Comparison of ENCODE assay signal across 8 cellular contexts in genomic region chr2:131672471-131673399, GRCh38.
DNase-seq lines count a peak whose midpoint lies in the region; ATAC-seq, FAIRE-seq and TF ChIP-seq lines count a peak whose summit lies in the region.
"Not testable (repeated sequence)": the region's sequence is repeated elsewhere in the genome, so short reads cannot be mapped to it uniquely, and the experiment has no call there.

No MANE protein-coding gene starts in this region.

- H3K79me2 ChIP-seq in keratinocyte (ENCODE audit: control insufficient read depth, insufficient read depth, low read length): not testable (repeated sequence)

- H3K4me2 ChIP-seq in BLaER1 (0 out of 2 replicates have a peak overlapping the region, but pooled peaks have one; percentile 17), keratinocyte (ENCODE audit: control insufficient read depth, extremely low read depth, insufficient read depth, low read depth, low read length) (peak overlapping the region; percentile 62)

- H3K27me3 Mint-ChIP-seq in central memory CD8-positive, alpha-beta T cell: peaks cover 55% of the 10 kb centered on the region

- peak overlapping the region; percentile 63 for H3K4me3 Mint-ChIP-seq in central memory CD8-positive, alpha-beta T cell

- H3K36me3 Mint-ChIP-seq in central memory CD8-positive, alpha-beta T cell (ENCODE audit: insufficient read depth): not testable (repeated sequence)

- dilution Hi-C loops in keratinocyte (cut with MboI; ENCODE audit: extremely low pct_ligation_motif_present, low sequenced_read_pairs): not testable (repeated sequence)

- peaks cover 10% of the 10 kb centered on the region for H3K4me1 Mint-ChIP-seq in central memory CD8-positive, alpha-beta T cell

- peak overlapping the region; percentile 68 for H2AFZ ChIP-seq in keratinocyte (ENCODE audit: control insufficient read depth, low read length)

- intact Hi-C loops in spleen (cut with DNase I; ENCODE audit: low total_unique reads): loop anchor here (10.0 kb wide), 1 partner anchor 258 kb away; no protein-coding TSS in a partner anchor

- not testable (repeated sequence) for FAIRE-seq in keratinocyte (lab: Jason Lieb, UNC)

- 4 to 10% (median 7%) methylated on average over 15 to 38 of the region's 38 CpGs for WGBS in spleen, 5 donors

- H3K9me1 ChIP-seq in keratinocyte (ENCODE audit: control insufficient read depth, extremely low read depth, insufficient read depth, low read length): not testable (repeated sequence)

- ATAC-seq in GM19328 (IDR thresholded peaks at IDR 0.05; ENCODE audit: unreplicated experiment): peak; percentile 73
- ATAC-seq in HG03139 (IDR thresholded peaks at IDR 0.05; ENCODE audit: unreplicated experiment): peak; percentile 80
- peak; percentile 88 for ATAC-seq in central memory CD8-positive, alpha-beta T cell (replicated peaks; ENCODE audit: extremely low read depth, poor library complexity, severe bottlenecking)

- H3K27me3 ChIP-seq in BLaER1; keratinocyte (ENCODE audit: control insufficient read depth, extremely low read depth, insufficient read depth, low read length): not testable (repeated sequence)
- H3K27me3 ChIP-seq in spleen (replicated peaks in 1 of 7): peaks cover 3 to 53% (median 20%) of the 10 kb centered on the region in 7 donors

- H3K9me3 Mint-ChIP-seq in central memory CD8-positive, alpha-beta T cell: not testable (repeated sequence)

- peak; percentile 79 for DNase-seq in NCI-H2171 (lab: John Stamatoyannopoulos, UW)
- DNase-seq in activated CD4-positive, CD25-positive, alpha-beta regulatory T cell treated with anti-CD3 and anti-CD28 coated beads, Interleukin-2, amount 50 U/mL, for 16 hours (ENCODE audit: low read depth, low spot score): peak; percentile 16
- peak; percentile 45 to 55 for DNase-seq in central memory CD8-positive, alpha-beta T cell (ENCODE audit: low spot score in 2 of 2)
- DNase-seq in keratinocyte (ENCODE audit: low read depth, low spot score): peak; percentile 21
- DNase-seq in spleen: peak; percentile 83

- H3K9ac ChIP-seq in BLaER1; keratinocyte (ENCODE audit: control insufficient read depth, extremely low read depth, insufficient read depth, low read length): not testable (repeated sequence)

- H3K4me3 ChIP-seq in BLaER1: not testable (repeated sequence)
- H3K4me3 ChIP-seq in keratinocyte (ENCODE audit: control insufficient read depth in 2 of 3, extremely low read depth in 1 of 3, insufficient read depth in 2 of 3, low read depth in 1 of 3, low read length in 3 of 3) (peak overlapping the region in 1 of 3 experiments; percentile 26), spleen (peak overlapping the region in 7 of 8 donors; percentile 13 to 68 (median 35))

- not testable (repeated sequence) for H3K27ac ChIP-seq in BLaER1; keratinocyte (ENCODE audit: control insufficient read depth, insufficient read depth, low read length); spleen

- not testable (repeated sequence) for H3K36me3 ChIP-seq in BLaER1; keratinocyte (ENCODE audit: control insufficient read depth in 2 of 2, extremely low read depth in 1 of 2, insufficient read depth in 2 of 2, low read length in 2 of 2); spleen

- not testable (repeated sequence) for H3K27ac Mint-ChIP-seq in central memory CD8-positive, alpha-beta T cell (ENCODE audit: low read depth)

- TF ChIP-seq CTCF in keratinocyte (optimal IDR thresholded peaks at IDR 0.05 in 1 of 3, IDR thresholded peaks at IDR 0.05 in 1 of 3, conservative IDR thresholded peaks at IDR 0.05 in 1 of 3; ENCODE audit: extremely low read depth in 1 of 3, insufficient read depth in 2 of 3, low read length in 3 of 3): peak; percentile 49 to 76 (median 53)
- TF ChIP-seq CTCF in spleen (IDR thresholded peaks at IDR 0.05 in 8 of 11, conservative IDR thresholded peaks at IDR 0.05 in 3 of 11): peak; percentile 19 to 74 (median 62)

- H3K9me3 ChIP-seq in BLaER1 (peaks cover 15% of the 10 kb centered on the region; the same call in 1 of the 2 replicates), spleen (peaks cover 0 to 10% (median 0%) of the 10 kb centered on the region in 8 donors)
- H3K9me3 ChIP-seq in keratinocyte (ENCODE audit: control insufficient read depth, low read depth, low read length): not testable (repeated sequence)

- peaks cover 40% of the 10 kb centered on the region; the same call in 1 of the 2 replicates for H3K4me1 ChIP-seq in BLaER1
- peaks cover 27% of the 10 kb centered on the region for H3K4me1 ChIP-seq in keratinocyte (ENCODE audit: control insufficient read depth, extremely low read depth, insufficient read depth, low read length)
- peaks cover 11 to 26% (median 22%) of the 10 kb centered on the region in 6 donors for H3K4me1 ChIP-seq in spleen

- not testable (repeated sequence) for TF ChIP-seq POLR2A in spleen (IDR thresholded peaks at IDR 0.05)

- H4K20me1 ChIP-seq in BLaER1; keratinocyte (ENCODE audit: control insufficient read depth, extremely low read depth, insufficient read depth, low read length): not testable (repeated sequence)

Comparison
In these comparisons a context has a peak if more than half of its experiments do, and no peak if none do; other contexts are left out.
1. DNase-seq: peak in every context shown above with its lines; median percentile 83 in spleen; 79 in NCI-H2171; 50 in central memory CD8-positive, alpha-beta T cell; 21 in keratinocyte; 16 in activated CD4-positive, CD25-positive, alpha-beta regulatory T cell treated with anti-CD3 and anti-CD28 coated beads, Interleukin-2, amount 50 U/mL, for 16 hours.